ENCODE assay signal across 27 cellular contexts in genomic region chr11:85346484-85346883, GRCh38.
"Had no signal": no experiment of that assay in that cellular context is flagged by ENCODE, and none has a peak within 500 bp of the region (broad histone marks: within the 10 kb centered on the region; RNA-seq: fewer than 3 reads in every experiment).

No MANE protein-coding gene starts in this region.

- H3K4me3 ChIP-seq: left lung, lower lobe of right lung, ovary, right atrium auricular region, right lobe of liver, smooth muscle cell, stomach, testis, thyroid gland, uterus had no signal

- H3K4me2 ChIP-seq: smooth muscle cell had no signal

- ATAC-seq: left colon; left lung; lower lobe of right lung; naive thymus-derived CD8-positive, alpha-beta T cell; right lobe of liver; stimulated activated naive B cell treated with anti-CD40 and anti-IgM and Interleukin-4, amounts not matched to agents 10 μg/mL and 1 μg/mL and 100 μg/mL, for 72 hours; stimulated activated naive CD8-positive, alpha-beta T cell treated with anti-CD3 and anti-CD28 coated beads, Interleukin-15, Interleukin-2, amounts not matched to agents 100 U/mL and 50 U/mL, for 24 hours had no signal

- H3K4me1 Mint-ChIP-seq: immature natural killer cell; naive thymus-derived CD8-positive, alpha-beta T cell; nephron progenitor cell had no signal

- H3K27ac ChIP-seq: left lung, lower lobe of right lung, ovary, right atrium auricular region, right lobe of liver, stomach, testis, thyroid gland, uterus had no signal

- H3K9me3 ChIP-seq: ovary, right lobe of liver, testis, thyroid gland, uterus had no signal

- H3K36me3 Mint-ChIP-seq: stimulated activated naive B cell treated with anti-CD40 and anti-IgM and Interleukin-4, amounts not matched to agents 10 μg/mL and 1 μg/mL and 100 μg/mL, for 72 hours; type B pancreatic cell had no signal

- H3K27me3 ChIP-seq: left lung, ovary, right atrium auricular region, right lobe of liver, stomach, testis, thyroid gland, uterus had no signal

- H3K4me3 Mint-ChIP-seq: immature natural killer cell; naive thymus-derived CD8-positive, alpha-beta T cell; nephron progenitor cell; stimulated activated naive B cell treated with anti-CD40 and anti-IgM and Interleukin-4, amounts not matched to agents 10 μg/mL and 1 μg/mL and 100 μg/mL, for 72 hours; type B pancreatic cell had no signal

- H3K9me3 Mint-ChIP-seq: type B pancreatic cell had no signal

- FAIRE-seq: islet of Langerhans, kidney had no signal

- DNase-seq: hypothalamus; immature natural killer cell; kidney; left colon; left lung; lower lobe of right lung; mammary epithelial cell; mesenchymal stem cell; naive thymus-derived CD8-positive, alpha-beta T cell; nephron progenitor cell; ovary; right lobe of liver; stimulated activated CD4-positive, alpha-beta T cell treated with anti-CD3 and anti-CD28 coated beads, Interleukin-1b, Interleukin-23, amount 100 ng/mL, for 48 hours; stimulated activated CD4-positive, alpha-beta T cell treated with anti-CD3 and anti-CD28 coated beads, Interleukin-2, amount 100 ng/mL, for 48 hours; stimulated activated CD4-positive, alpha-beta T cell treated with anti-CD3 and anti-CD28 coated beads, Interleukin-4, amount 100 ng/mL, for 4 hours; stimulated activated CD8-positive, alpha-beta memory T cell treated with anti-CD3 and anti-CD28 coated beads, Interleukin-4, amount 100 ng/mL, for 48 hours; stimulated activated naive B cell treated with anti-CD40 and anti-IgM and Interleukin-4, amounts not matched to agents 10 μg/mL and 1 μg/mL and 100 μg/mL, for 72 hours; stimulated activated naive CD8-positive, alpha-beta T cell treated with anti-CD3 and anti-CD28 coated beads, Interleukin-15, Interleukin-2, amounts not matched to agents 100 U/mL and 50 U/mL, for 24 hours; stomach; testis; thyroid gland; uterus had no signal

- H3K27ac Mint-ChIP-seq: immature natural killer cell; naive thymus-derived CD8-positive, alpha-beta T cell; progenitor cell of endocrine pancreas; stimulated activated naive B cell treated with anti-CD40 and anti-IgM and Interleukin-4, amounts not matched to agents 10 μg/mL and 1 μg/mL and 100 μg/mL, for 72 hours; type B pancreatic cell had no signal

- H3K36me3 ChIP-seq: left lung, lower lobe of right lung, ovary, right atrium auricular region, right lobe of liver, stomach, thyroid gland, uterus had no signal

- H3K27me3 Mint-ChIP-seq: naive thymus-derived CD8-positive, alpha-beta T cell; progenitor cell of endocrine pancreas; stimulated activated naive B cell treated with anti-CD40 and anti-IgM and Interleukin-4, amounts not matched to agents 10 μg/mL and 1 μg/mL and 100 μg/mL, for 72 hours; type B pancreatic cell had no signal

- H3K4me1 ChIP-seq: left lung, lower lobe of right lung, right atrium auricular region, right lobe of liver, stomach, testis, thyroid gland, uterus had no signal
